ENCODE assay signal across 33 cellular contexts in the genomic region with DNA sequence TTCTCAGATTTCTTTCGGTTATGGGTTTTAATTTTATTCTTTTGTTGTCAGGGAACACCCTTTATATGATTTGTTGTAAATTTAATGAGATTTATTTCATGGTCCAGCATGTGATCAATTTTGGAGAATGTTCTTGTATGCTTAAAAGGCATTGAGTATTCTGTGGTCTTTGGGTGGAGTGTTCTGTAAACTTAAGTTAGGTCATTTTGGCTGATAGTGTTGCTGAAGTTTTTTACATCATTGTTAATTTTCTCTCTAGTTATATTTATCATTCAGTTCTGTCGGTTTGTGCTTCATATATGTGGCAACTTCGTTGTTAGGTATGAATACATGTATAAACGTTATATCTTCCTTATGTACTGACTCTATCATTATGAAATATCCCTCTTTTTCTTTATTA.
"Had no signal": no experiment of that assay in that cellular context is flagged by ENCODE, and none has a peak within 500 bp of the region (broad histone marks: within the 10 kb centered on the region; RNA-seq: fewer than 3 reads in every experiment).

No MANE protein-coding gene starts in this region.

- H3K9me3 Mint-ChIP-seq: activated naive CD4-positive, alpha-beta T cell treated with anti-CD3 and anti-CD28 coated beads for 36 hours; activated T-helper 1 cell treated with anti-CD3 and anti-CD28 coated beads, Interleukin-12 subunit alpha, Interleukin-12 subunit beta, Interleukin-2, Interleukin-4 antibody, amounts not matched to agents 30 ng/mL and 10 ng/mL and 1 ng/mL, durations not matched to agents 14 hours and 24 hours and 36 hours; T-cell had no signal

- H3K27me3 ChIP-seq: brain microvascular endothelial cell, Peyer's patch had no signal

- DNase-seq: activated CD4-positive, alpha-beta T cell treated with anti-CD3 and anti-CD28 coated beads for 1 hour; activated CD4-positive, alpha-beta T cell treated with anti-CD3 and anti-CD28 coated beads for 48 hours; activated CD4-positive, CD25-positive, alpha-beta regulatory T cell; activated CD8-positive, alpha-beta T cell treated with anti-CD3 and anti-CD28 coated beads for 36 hours; activated gamma-delta T cell treated with Interleukin-2 at 50 U/mL for 16 hours; activated naive CD4-positive, alpha-beta T cell treated with anti-CD3 and anti-CD28 coated beads for 36 hours; activated naive CD8-positive, alpha-beta T cell treated with anti-CD3 and anti-CD28 coated beads for 36 hours; activated T-cell treated with anti-CD3 and anti-CD28 coated beads, Interleukin-2, amount 50 U/mL, for 1 hour; amniotic stem cell; aorta; brain microvascular endothelial cell; central memory CD4-positive, alpha-beta T cell; MM.1S; MV-4-11; NCI-H1092; NCI-H1436 treated with DMSO at 0.1 percent for 48 hours; NCI-H1694 treated with DMSO at 0.1 percent for 48 hours; NCI-H2029; NCI-H345; NCI-H510A; NCI-H526; NCI-H748 treated with DMSO at 0.1 percent for 48 hours; NK-92 treated with Interleukin-12 subunit alpha and Interleukin-12 subunit beta, amount 100 ng/mL, for 24 hours; PC-3; Peyer's patch; RPMI8226; SIG-M5; T-cell; T-helper 2 cell; T-helper 9 cell had no signal

- H3K9me3 ChIP-seq: Peyer's patch had no signal

- H3K27ac Mint-ChIP-seq: activated CD8-positive, alpha-beta T cell treated with anti-CD3 and anti-CD28 coated beads for 36 hours; activated naive CD4-positive, alpha-beta T cell treated with anti-CD3 and anti-CD28 coated beads for 36 hours; activated naive CD8-positive, alpha-beta T cell treated with anti-CD3 and anti-CD28 coated beads for 36 hours; activated T-helper 1 cell treated with anti-CD3 and anti-CD28 coated beads, Interleukin-12 subunit alpha, Interleukin-12 subunit beta, Interleukin-2, Interleukin-4 antibody, amounts not matched to agents 30 ng/mL and 10 ng/mL and 1 ng/mL, durations not matched to agents 14 hours and 24 hours and 36 hours; T-cell had no signal

- H3K36me3 ChIP-seq: brain microvascular endothelial cell, Peyer's patch had no signal

- H3K27ac ChIP-seq: brain microvascular endothelial cell, Peyer's patch, VCaP had no signal

- H3K27me3 Mint-ChIP-seq: activated CD8-positive, alpha-beta T cell treated with anti-CD3 and anti-CD28 coated beads for 36 hours; activated naive CD8-positive, alpha-beta T cell treated with anti-CD3 and anti-CD28 coated beads for 36 hours; T-cell had no signal

- ATAC-seq: activated CD8-positive, alpha-beta T cell treated with anti-CD3 and anti-CD28 coated beads for 36 hours; PC-3; SK-N-SH treated with all-trans-retinoic acid at 6 μM for 48 hours; T-cell had no signal

- H3K4me3 ChIP-seq: Peyer's patch had no signal

- H3K4me3 Mint-ChIP-seq: activated CD8-positive, alpha-beta T cell treated with anti-CD3 and anti-CD28 coated beads for 36 hours; activated naive CD4-positive, alpha-beta T cell treated with anti-CD3 and anti-CD28 coated beads for 36 hours; activated naive CD8-positive, alpha-beta T cell treated with anti-CD3 and anti-CD28 coated beads for 36 hours; activated T-helper 1 cell treated with anti-CD3 and anti-CD28 coated beads, Interleukin-12 subunit alpha, Interleukin-12 subunit beta, Interleukin-2, Interleukin-4 antibody, amounts not matched to agents 30 ng/mL and 10 ng/mL and 1 ng/mL, durations not matched to agents 14 hours and 24 hours and 36 hours; T-cell had no signal
